ENCODE assay signal across 8 cellular contexts in genomic region chr19:48332662-48333466, GRCh38. TPM values are rescaled to one million over a fixed set of nuclear protein-coding genes. Genes with fewer than 3 reads are reported as not detected.
DNase-seq lines count a peak whose midpoint lies in the region; ATAC-seq, FAIRE-seq and TF ChIP-seq lines count a peak whose summit lies in the region.

No MANE protein-coding gene starts in this region.

- 4% methylated on average over 19 of the region's 25 CpGs for WGBS in HepG2 (ENCODE audit: low lambda C conversion rate)

- peak overlapping the region; percentile 63 to 88 (median 83) for H3K27ac ChIP-seq in BLaER1 treated with 17β-estradiol and CSF1 and Interleukin-3, amounts not matched to agents 10 nM and 100 nM
- peak overlapping the region; percentile 59 for H3K27ac ChIP-seq in HepG2 (ENCODE audit: extremely low read length, insufficient read depth, low read length)

- DNase-seq in NCI-H524 treated with DMSO at 0.1 percent for 48 hours (lab: John Stamatoyannopoulos, UW) (peak; percentile 100), dermis blood vessel endothelial cell (peak; percentile 99), HepG2 (ENCODE audit: low spot score) (peak; percentile 93)
- peak; percentile 94 for DNase-seq in activated CD4-positive, alpha-beta T cell treated with anti-CD3 and anti-CD28 coated beads, Interleukin-2, amount 50 U/mL, for 1 hour
- DNase-seq in stimulated activated CD4-positive, alpha-beta T cell treated with anti-CD3 and anti-CD28 coated beads, Interleukin-2, amount 100 ng/mL, for 48 hours = peak; percentile 80 to 81

- peak; percentile 7; the same call in 1 of the 2 replicates for TF ChIP-seq CTCF in HepG2 (CRISPR knock-in tag; IDR thresholded peaks at IDR 0.05)

- no peak for TF ChIP-seq POLR2A in HepG2 (IDR thresholded peaks at IDR 0.05; ENCODE audit: insufficient read depth in 1 of 2, low read depth in 2 of 2, low read length in 2 of 2)

- POLR2A ChIA-PET in HepG2 (lab: Yijun Ruan, JAX) = interaction anchor here (0.5 to 2.2 kb wide), 10 partner anchors 9 to 305 kb away, joined by 3 to 10 read pairs (median 4); partner anchors contain the start of genes KDELR1, RPL18, SPHK2 and SYNGR4

- intact Hi-C loops in HepG2 (cut with micrococcal nuclease; ENCODE audit: unreplicated experiment) = no loop called here

- H4K20me1 ChIP-seq in BLaER1 treated with 17β-estradiol and CSF1 and Interleukin-3, amounts not matched to agents 10 nM and 100 nM = peaks cover 0 to 48% (median 5%) of the 10 kb centered on the region in 11 experiments; a peak in 9 of 22 replicates
- H4K20me1 ChIP-seq in HepG2 (ENCODE audit: insufficient read depth, low read length) = no peaks in the 10 kb centered on the region

- H3K4me3 ChIP-seq in BLaER1 treated with 17β-estradiol and CSF1 and Interleukin-3, amounts not matched to agents 10 nM and 100 nM = peak overlapping the region; percentile 53 to 74 (median 64)
- H3K4me3 ChIP-seq in HepG2 (replicated peaks in 1 of 3; ENCODE audit: insufficient read depth in 1 of 3, low read depth in 2 of 3, low read length in 3 of 3) = peak overlapping the region; percentile 52 to 76 (median 56)

- CTCF ChIA-PET in HepG2 (lab: Yijun Ruan, JAX; ENCODE audit: low intra/inter-chr PET ratio, low total read pairs) = interaction anchor here (1.1 kb wide), 1 partner anchor 113 kb away, joined by 3 read pairs; the partner anchor contains the start of gene GRWD1

- H3K36me3 ChIP-seq in BLaER1 treated with 17β-estradiol and CSF1 and Interleukin-3, amounts not matched to agents 10 nM and 100 nM = peaks cover 0 to 35% (median 15%) of the 10 kb centered on the region in 11 experiments; a peak in 15 of 22 replicates
- H3K36me3 ChIP-seq in HepG2 (replicated peaks in 1 of 2; ENCODE audit: control insufficient read depth in 1 of 2, insufficient read depth in 2 of 2, low read length in 2 of 2) = no peaks in the 10 kb centered on the region

- H3K9me3 ChIP-seq in BLaER1 treated with 17β-estradiol and CSF1 and Interleukin-3, amounts not matched to agents 10 nM and 100 nM (replicated peaks in 1 of 11) = peaks cover 0 to 11% (median 5%) of the 10 kb centered on the region in 11 experiments; a peak in 10 of 22 replicates
- peaks cover 6% of the 10 kb centered on the region; the same call in 1 of the 2 replicates for H3K9me3 ChIP-seq in HepG2 (ENCODE audit: low read length)

- peaks cover 51 to 63% (median 61%) of the 10 kb centered on the region in 10 experiments for H3K4me1 ChIP-seq in BLaER1 treated with 17β-estradiol and CSF1 and Interleukin-3, amounts not matched to agents 10 nM and 100 nM
- H3K4me1 ChIP-seq in HepG2 (ENCODE audit: insufficient read depth, low read length) = peaks cover 17% of the 10 kb centered on the region

- no peak for TF ChIP-seq RAD21 in HepG2 (CRISPR knock-in tag; IDR thresholded peaks at IDR 0.05)

- peak overlapping the region; percentile 94 to 100 (median 98) for H3K4me2 ChIP-seq in BLaER1 treated with 17β-estradiol and CSF1 and Interleukin-3, amounts not matched to agents 10 nM and 100 nM
- peak overlapping the region; percentile 94 for H3K4me2 ChIP-seq in HepG2 (ENCODE audit: low read depth, low read length)

- H3K27me3 ChIP-seq in BLaER1 treated with 17β-estradiol and CSF1 and Interleukin-3, amounts not matched to agents 10 nM and 100 nM = no peaks in the 10 kb centered on the region
- no peaks in the 10 kb centered on the region for H3K27me3 ChIP-seq in HepG2 (ENCODE audit: control insufficient read depth in 1 of 2, insufficient read depth in 2 of 2, low read length in 2 of 2)

- peak overlapping the region; percentile 60 to 86 (median 81) for H3K9ac ChIP-seq in BLaER1 treated with 17β-estradiol and CSF1 and Interleukin-3, amounts not matched to agents 10 nM and 100 nM
- peak overlapping the region; percentile 71; the same call in 1 of the 2 replicates for H3K9ac ChIP-seq in HepG2 (ENCODE audit: insufficient read depth, low read depth, low read length)

- ATAC-seq in GM19328 (IDR thresholded peaks at IDR 0.05; ENCODE audit: unreplicated experiment) (peak; percentile 56), HG03460 (IDR thresholded peaks at IDR 0.05; ENCODE audit: unreplicated experiment) (peak; percentile 56), HepG2 (peak; percentile 93)

- TF ChIP-seq EP300 in HepG2 (IDR thresholded peaks at IDR 0.05; ENCODE audit: low read depth in 2 of 2, low read length in 2 of 2) = no peak
- TF ChIP-seq EP300 in HepG2 (CRISPR knock-in tag; IDR thresholded peaks at IDR 0.05; ENCODE audit: borderline replicate concordance) = no peak

- no TSS peak for BruUV-seq in HepG2 (replicated peaks; lab: Mats Ljungman, UMichigan)

- in situ Hi-C loops in HepG2 (cut with HindIII; ENCODE audit: extremely low pct_ligation_motif_present, low pct_unique_long_range_greater_than_20kb) = no loop called here

- FAIRE-seq in HepG2 (lab: Jason Lieb, UNC) = peak; percentile 98

- H3K79me2 ChIP-seq in HepG2 (ENCODE audit: insufficient read depth, low read length) = no peaks in the 10 kb centered on the region

- H2AFZ ChIP-seq in HepG2 (ENCODE audit: low read length) = no peak overlapping the region

RNA-seq across cellular contexts. Expression of gene EMP3, which starts 7.5 kb away (rescaled TPM):
- total RNA-seq in dermis blood vessel endothelial cell (4.0 and 7.3 TPM in 2 replicates), HepG2 (2016; rRNA removed; fragmentation: Illumina TruSeq; extraction: Trizol) (1.6 and 2.2 TPM in 2 replicates)
- 2.2 and 3.4 TPM in 2 replicates for total RNA-seq in HepG2 (2016; cell fraction: cytosol; rRNA removed; fragmentation: Illumina TruSeq; extraction: Trizol; ENCODE audit: low read depth)
- total RNA-seq in HepG2 (2016; cell fraction: insoluble cytoplasmic fraction; rRNA removed; fragmentation: Illumina TruSeq; extraction: Trizol) = 2.7 and 3.2 TPM in 2 replicates
- 0.96 and 1.1 TPM in 2 replicates for total RNA-seq in HepG2 (2016; cell fraction: membrane; rRNA removed; fragmentation: Illumina TruSeq; extraction: Trizol)
- total RNA-seq in HepG2 (2016; cell fraction: nucleus; rRNA removed; fragmentation: Illumina TruSeq; extraction: Trizol) = 3.0 and 4.7 TPM in 2 replicates
- 7.8 and 9.4 TPM in 2 replicates for polyA plus RNA-seq in HepG2 (2011; rRNA removed)
- 10.0 and 10.8 TPM in 2 replicates for polyA plus RNA-seq in HepG2 (2011; cell fraction: cytosol; rRNA removed)
- polyA plus RNA-seq in HepG2 (2011; cell fraction: nucleus; rRNA removed) = 3.4 and 3.5 TPM in 2 replicates
- polyA plus RNA-seq in HepG2 (2012) = 4.8 and 7.1 TPM in 2 replicates
- polyA plus RNA-seq in HepG2 (2016; cell fraction: cytosol; fragmentation: Illumina TruSeq; extraction: Trizol; ENCODE audit: low read depth) = 4.6 and 4.7 TPM in 2 replicates
- 1.7 and 2.4 TPM in 2 replicates for polyA plus RNA-seq in HepG2 (2016; cell fraction: insoluble cytoplasmic fraction; fragmentation: Illumina TruSeq; extraction: Trizol; ENCODE audit: low read depth)
- polyA plus RNA-seq in HepG2 (2016; cell fraction: membrane; fragmentation: Illumina TruSeq; extraction: Trizol; ENCODE audit: low read depth) = 3.2 and 3.6 TPM in 2 replicates
- polyA plus RNA-seq in HepG2 (2016; cell fraction: nucleus; fragmentation: Illumina TruSeq; extraction: Trizol; ENCODE audit: insufficient read depth, low read depth) = 7.0 TPM in 2 replicates
- polyA minus RNA-seq in HepG2 (2011; rRNA and poly(A)+ RNA removed; ENCODE audit: low replicate concordance) = 11.4 and 319 TPM in 2 replicates
- 2.8 and 3.1 TPM in 2 replicates for polyA minus RNA-seq in HepG2 (2011; cell fraction: cytosol; rRNA and poly(A)+ RNA removed)
- 2.0 and 4.0 TPM in 2 replicates for polyA minus RNA-seq in HepG2 (2011; cell fraction: nucleus; rRNA and poly(A)+ RNA removed)

RNA-seq across cellular contexts. Expression of gene TMEM143, which starts 30.9 kb away (rescaled TPM):
- total RNA-seq in dermis blood vessel endothelial cell (1.9 and 3.8 TPM in 2 replicates), HepG2 (2016; rRNA removed; fragmentation: Illumina TruSeq; extraction: Trizol) (4.7 and 7.7 TPM in 2 replicates)
- total RNA-seq in HepG2 (2016; cell fraction: cytosol; rRNA removed; fragmentation: Illumina TruSeq; extraction: Trizol; ENCODE audit: low read depth) = 6.3 and 6.6 TPM in 2 replicates
- 5.2 and 7.2 TPM in 2 replicates for total RNA-seq in HepG2 (2016; cell fraction: insoluble cytoplasmic fraction; rRNA removed; fragmentation: Illumina TruSeq; extraction: Trizol)
- 8.4 and 8.9 TPM in 2 replicates for total RNA-seq in HepG2 (2016; cell fraction: membrane; rRNA removed; fragmentation: Illumina TruSeq; extraction: Trizol)
- 12.3 and 12.5 TPM in 2 replicates for total RNA-seq in HepG2 (2016; cell fraction: nucleus; rRNA removed; fragmentation: Illumina TruSeq; extraction: Trizol)
- 10.8 and 11.3 TPM in 2 replicates for polyA plus RNA-seq in HepG2 (2011; rRNA removed)
- 4.8 and 6.8 TPM in 2 replicates for polyA plus RNA-seq in HepG2 (2011; cell fraction: cytosol; rRNA removed)
- polyA plus RNA-seq in HepG2 (2011; cell fraction: nucleus; rRNA removed) = 44.7 and 61.9 TPM in 2 replicates
- 6.3 and 8.2 TPM in 2 replicates for polyA plus RNA-seq in HepG2 (2012)
- polyA plus RNA-seq in HepG2 (2016; cell fraction: cytosol; fragmentation: Illumina TruSeq; extraction: Trizol; ENCODE audit: low read depth) = 5.4 and 9.0 TPM in 2 replicates
- polyA plus RNA-seq in HepG2 (2016; cell fraction: insoluble cytoplasmic fraction; fragmentation: Illumina TruSeq; extraction: Trizol; ENCODE audit: low read depth) = 7.0 and 9.4 TPM in 2 replicates
- polyA plus RNA-seq in HepG2 (2016; cell fraction: membrane; fragmentation: Illumina TruSeq; extraction: Trizol; ENCODE audit: low read depth) = 8.9 and 11.6 TPM in 2 replicates
- 30.1 and 34.3 TPM in 2 replicates for polyA plus RNA-seq in HepG2 (2016; cell fraction: nucleus; fragmentation: Illumina TruSeq; extraction: Trizol; ENCODE audit: insufficient read depth, low read depth)
- polyA minus RNA-seq in HepG2 (2011; rRNA and poly(A)+ RNA removed; ENCODE audit: low replicate concordance) = 13.7 and 18.8 TPM in 2 replicates
- 10.2 and 11.4 TPM in 2 replicates for polyA minus RNA-seq in HepG2 (2011; cell fraction: cytosol; rRNA and poly(A)+ RNA removed)
- 10.4 and 12.7 TPM in 2 replicates for polyA minus RNA-seq in HepG2 (2011; cell fraction: nucleus; rRNA and poly(A)+ RNA removed)

RNA-seq across cellular contexts. Expression of gene SYNGR4, which starts 31.3 kb away (rescaled TPM):
- total RNA-seq in dermis blood vessel endothelial cell (not detected in 2 replicates), HepG2 (2016; rRNA removed; fragmentation: Illumina TruSeq; extraction: Trizol) (not detected in 2 replicates)
- total RNA-seq in HepG2 (2016; cell fraction: cytosol; rRNA removed; fragmentation: Illumina TruSeq; extraction: Trizol; ENCODE audit: low read depth) = not detected in 2 replicates
- total RNA-seq in HepG2 (2016; cell fraction: insoluble cytoplasmic fraction; rRNA removed; fragmentation: Illumina TruSeq; extraction: Trizol) = not detected in 2 replicates
- total RNA-seq in HepG2 (2016; cell fraction: membrane; rRNA removed; fragmentation: Illumina TruSeq; extraction: Trizol) = not detected in 2 replicates
- not detected in 2 replicates for total RNA-seq in HepG2 (2016; cell fraction: nucleus; rRNA removed; fragmentation: Illumina TruSeq; extraction: Trizol)
- polyA plus RNA-seq in HepG2 (2011; rRNA removed) = not detected in 2 replicates
- not detected in 2 replicates for polyA plus RNA-seq in HepG2 (2011; cell fraction: cytosol; rRNA removed)
- polyA plus RNA-seq in HepG2 (2011; cell fraction: nucleus; rRNA removed) = not detected in 2 replicates
- polyA plus RNA-seq in HepG2 (2012) = not detected in 2 replicates
- not detected in 2 replicates for polyA plus RNA-seq in HepG2 (2016; cell fraction: cytosol; fragmentation: Illumina TruSeq; extraction: Trizol; ENCODE audit: low read depth)
- polyA plus RNA-seq in HepG2 (2016; cell fraction: insoluble cytoplasmic fraction; fragmentation: Illumina TruSeq; extraction: Trizol; ENCODE audit: low read depth) = not detected in 2 replicates
- not detected in 2 replicates for polyA plus RNA-seq in HepG2 (2016; cell fraction: membrane; fragmentation: Illumina TruSeq; extraction: Trizol; ENCODE audit: low read depth)
- polyA plus RNA-seq in HepG2 (2016; cell fraction: nucleus; fragmentation: Illumina TruSeq; extraction: Trizol; ENCODE audit: insufficient read depth, low read depth) = not detected in 2 replicates
- polyA minus RNA-seq in HepG2 (2011; rRNA and poly(A)+ RNA removed; ENCODE audit: low replicate concordance) = 1.4 TPM in 1 of 2 replicates, not detected in the other
- not detected in 2 replicates for polyA minus RNA-seq in HepG2 (2011; cell fraction: cytosol; rRNA and poly(A)+ RNA removed)
- not detected in 2 replicates for polyA minus RNA-seq in HepG2 (2011; cell fraction: nucleus; rRNA and poly(A)+ RNA removed)

RNA-seq across cellular contexts. Expression of gene KDELR1, which starts 58.5 kb away (rescaled TPM):
- total RNA-seq in dermis blood vessel endothelial cell (37.6 and 70.8 TPM in 2 replicates), HepG2 (2016; rRNA removed; fragmentation: Illumina TruSeq; extraction: Trizol) (70.8 and 134 TPM in 2 replicates)
- total RNA-seq in HepG2 (2016; cell fraction: cytosol; rRNA removed; fragmentation: Illumina TruSeq; extraction: Trizol; ENCODE audit: low read depth) = 55.9 and 57.5 TPM in 2 replicates
- 61.8 and 132 TPM in 2 replicates for total RNA-seq in HepG2 (2016; cell fraction: insoluble cytoplasmic fraction; rRNA removed; fragmentation: Illumina TruSeq; extraction: Trizol)
- 111 and 112 TPM in 2 replicates for total RNA-seq in HepG2 (2016; cell fraction: membrane; rRNA removed; fragmentation: Illumina TruSeq; extraction: Trizol)
- total RNA-seq in HepG2 (2016; cell fraction: nucleus; rRNA removed; fragmentation: Illumina TruSeq; extraction: Trizol) = 125 and 150 TPM in 2 replicates
- polyA plus RNA-seq in HepG2 (2011; rRNA removed) = 185 and 212 TPM in 2 replicates
- polyA plus RNA-seq in HepG2 (2011; cell fraction: cytosol; rRNA removed) = 168 and 179 TPM in 2 replicates
- polyA plus RNA-seq in HepG2 (2011; cell fraction: nucleus; rRNA removed) = 94.7 and 95.7 TPM in 2 replicates
- 187 and 197 TPM in 2 replicates for polyA plus RNA-seq in HepG2 (2012)
- 130 and 136 TPM in 2 replicates for polyA plus RNA-seq in HepG2 (2016; cell fraction: cytosol; fragmentation: Illumina TruSeq; extraction: Trizol; ENCODE audit: low read depth)
- polyA plus RNA-seq in HepG2 (2016; cell fraction: insoluble cytoplasmic fraction; fragmentation: Illumina TruSeq; extraction: Trizol; ENCODE audit: low read depth) = 151 and 179 TPM in 2 replicates
- polyA plus RNA-seq in HepG2 (2016; cell fraction: membrane; fragmentation: Illumina TruSeq; extraction: Trizol; ENCODE audit: low read depth) = 209 and 221 TPM in 2 replicates
- 421 and 451 TPM in 2 replicates for polyA plus RNA-seq in HepG2 (2016; cell fraction: nucleus; fragmentation: Illumina TruSeq; extraction: Trizol; ENCODE audit: insufficient read depth, low read depth)
- 143 and 261 TPM in 2 replicates for polyA minus RNA-seq in HepG2 (2011; rRNA and poly(A)+ RNA removed; ENCODE audit: low replicate concordance)
- polyA minus RNA-seq in HepG2 (2011; cell fraction: cytosol; rRNA and poly(A)+ RNA removed) = 129 and 135 TPM in 2 replicates
- polyA minus RNA-seq in HepG2 (2011; cell fraction: nucleus; rRNA and poly(A)+ RNA removed) = 29.5 and 36.8 TPM in 2 replicates

Comparison
In these comparisons a context has a peak if more than half of its experiments do, and no peak if none do; other contexts are left out.
1. Peak in every context shown above with its lines: DNase-seq, ATAC-seq, H3K4me3 ChIP-seq and H3K27ac ChIP-seq.